ENCODE assay signal across 13 cellular contexts in genomic region chr16:67339453-67339852, GRCh38. TPM values are rescaled to one million over a fixed set of nuclear protein-coding genes. Genes with fewer than 3 reads are reported as not detected.
DNase-seq lines count a peak whose midpoint lies in the region; ATAC-seq and TF ChIP-seq lines count a peak whose summit lies in the region.
"Had no signal": no experiment of that assay in that cellular context is flagged by ENCODE, and none has a peak within 500 bp of the region (broad histone marks: within the 10 kb centered on the region; RNA-seq: fewer than 3 reads in every experiment).

No MANE protein-coding gene starts in this region.

- no peaks in the 10 kb centered on the region for H3K36me3 ChIP-seq in MG63
- H3K36me3 ChIP-seq: esophagus squamous epithelium had no signal

- H3K27ac ChIP-seq in VCaP, result no peak overlapping the region
- H3K27ac ChIP-seq: esophagus squamous epithelium had no signal

- H3K9me3 ChIP-seq in MG63, result no peaks in the 10 kb centered on the region
- H3K9me3 ChIP-seq: esophagus squamous epithelium had no signal

- TF ChIP-seq CTCF in HFF-Myc (IDR thresholded peaks at IDR 0.05; ENCODE audit: low read depth, low read length, missing control alignments), result peak; percentile 23
- TF ChIP-seq CTCF in VCaP (conservative IDR thresholded peaks at IDR 0.05), result peak; percentile 28; the same call in 1 of the 2 replicates

- no peaks in the 10 kb centered on the region for H3K27me3 ChIP-seq in MG63
- H3K27me3 ChIP-seq: esophagus squamous epithelium had no signal

- H3K4me3 ChIP-seq in HFF-Myc (replicated peaks; ENCODE audit: low read depth, low read length), result no peak overlapping the region
- no peak overlapping the region for H3K4me3 ChIP-seq in MG63
- H3K4me3 ChIP-seq: esophagus squamous epithelium had no signal

- DNase-seq in DMS114 treated with DMSO at 0.1 percent for 48 hours (lab: John Stamatoyannopoulos, UW; ENCODE audit: unreplicated experiment), result peak; percentile 33
- peak; percentile 11 for DNase-seq in HFF-Myc (ENCODE audit: extremely low read depth, low read depth)
- peak; percentile 33 for DNase-seq in kidney glomerular epithelial cell (lab: John Stamatoyannopoulos, UW)
- no peak for DNase-seq in C1 segment of cervical spinal cord (lab: John Stamatoyannopoulos, UW)
- no peak for DNase-seq in MG63
- DNase-seq in NCI-H146 treated with DMSO at 0.1 percent for 48 hours (lab: John Stamatoyannopoulos, UW; ENCODE audit: unreplicated experiment), result no peak
- DNase-seq: activated CD4-positive, CD25-positive, alpha-beta regulatory T cell; activated naive CD4-positive, alpha-beta T cell treated with anti-CD3 and anti-CD28 coated beads, Interleukin-2, amount 50 U/mL, for 16 hours; esophagus squamous epithelium; NK-92 treated with Interleukin-12 subunit alpha and Interleukin-12 subunit beta, amount 100 ng/mL, for 24 hours; stimulated activated CD4-positive, alpha-beta T cell treated with anti-CD3 and anti-CD28 coated beads, Interleukin-15, amount 100 ng/mL, for 24 hours had no signal

- no peak for ATAC-seq in GM18858 (IDR thresholded peaks at IDR 0.05; ENCODE audit: unreplicated experiment)

RNA-seq across cellular contexts. Expression of gene LRRC36, which starts 12.8 kb away (rescaled TPM):
- 0.33 and 0.39 TPM in 2 replicates for total RNA-seq in MG63 (2014; rRNA removed; shearing (Covaris generic); ENCODE audit: low replicate concordance)
- total RNA-seq: esophagus squamous epithelium had no signal

RNA-seq across cellular contexts. Expression of gene KCTD19, which starts 12.9 kb away (rescaled TPM):
- not detected in 2 replicates for total RNA-seq in MG63 (2014; rRNA removed; shearing (Covaris generic); ENCODE audit: low replicate concordance)

RNA-seq across cellular contexts. Expression of gene TPPP3, which starts 53.8 kb away (rescaled TPM):
- total RNA-seq in MG63 (2014; rRNA removed; shearing (Covaris generic); ENCODE audit: low replicate concordance), result not detected in 2 replicates

Comparison
In these comparisons a context has a peak if more than half of its experiments do, and no peak if none do; other contexts are left out.
1. DNase-seq: peak in DMS114 treated with DMSO at 0.1 percent for 48 hours (single experiment), HFF-Myc (single experiment) and kidney glomerular epithelial cell (single experiment); none in C1 segment of cervical spinal cord (0 of 14), MG63 (single experiment) and NCI-H146 treated with DMSO at 0.1 percent for 48 hours (single experiment).